In the genomic region with DNA sequence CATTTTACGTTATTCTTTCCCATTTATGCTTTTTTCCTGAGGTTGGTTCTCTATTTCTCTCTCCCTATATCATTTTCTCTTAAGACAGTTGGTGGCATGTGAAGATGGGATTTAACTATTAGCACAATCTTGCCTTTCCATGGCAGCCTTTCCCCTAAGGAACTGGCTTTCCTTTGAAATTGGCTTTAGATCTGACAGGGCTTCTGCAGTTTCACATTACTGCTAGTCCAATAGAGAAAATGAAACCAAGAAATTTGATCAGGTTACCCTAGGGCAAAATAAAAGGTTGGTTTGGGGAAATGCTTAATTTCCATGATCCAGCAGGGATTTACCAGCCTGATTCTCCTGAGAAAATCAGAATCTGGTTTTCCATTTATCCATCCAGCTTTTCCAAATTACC, we compare ENCODE assay signal across 11 cellular contexts. TPM values are rescaled to one million over a fixed set of nuclear protein-coding genes. Genes with fewer than 3 reads are reported as not detected.
DNase-seq lines count a peak whose midpoint lies in the region; ATAC-seq, FAIRE-seq and TF ChIP-seq lines count a peak whose summit lies in the region.
"Had no signal": no experiment of that assay in that cellular context is flagged by ENCODE, and none has a peak within 500 bp of the region (broad histone marks: within the 10 kb centered on the region; RNA-seq: fewer than 3 reads in every experiment).

No MANE protein-coding gene starts in this region.

- DNase-seq in frontal cortex (ENCODE audit: low spot score in 2 of 2) (no peak), KBM-7 (no peak), psoas muscle (no peak)
- no peak for DNase-seq in activated CD8-positive, alpha-beta T cell treated with anti-CD3 and anti-CD28 coated beads, Interleukin-2, amount 10 ng/mL, durations not matched to agents 7 days and 5 days
- DNase-seq: CD4-positive, alpha-beta T cell; esophagus squamous epithelium; nephron progenitor cell had no signal

- H3K4me1 Mint-ChIP-seq in brain = peaks cover 14% of the 10 kb centered on the region
- H3K4me1 Mint-ChIP-seq in activated CD8-positive, alpha-beta T cell treated with anti-CD3 and anti-CD28 coated beads, Interleukin-2, amount 10 ng/mL, durations not matched to agents 7 days and 5 days (ENCODE audit: low read depth) = no peaks in the 10 kb centered on the region

- no peaks in the 10 kb centered on the region for H3K36me3 ChIP-seq in psoas muscle (ENCODE audit: insufficient read depth in 1 of 2, low read depth in 1 of 2)
- H3K36me3 ChIP-seq: esophagus squamous epithelium had no signal

- H3K9me3 Mint-ChIP-seq in brain = peaks cover 0 to 28% (median 0%) of the 10 kb centered on the region in 5 experiments
- no peaks in the 10 kb centered on the region for H3K9me3 Mint-ChIP-seq in activated CD8-positive, alpha-beta T cell treated with anti-CD3 and anti-CD28 coated beads, Interleukin-2, amount 10 ng/mL, durations not matched to agents 7 days and 5 days (ENCODE audit: insufficient read depth)
- H3K9me3 Mint-ChIP-seq: CD4-positive, alpha-beta T cell; nephron progenitor cell had no signal

- FAIRE-seq in frontal cortex (lab: Jason Lieb, UNC) = no peak

- no peaks in the 10 kb centered on the region for H3K9me3 ChIP-seq in psoas muscle
- H3K9me3 ChIP-seq: esophagus squamous epithelium had no signal

- POLR2A ChIA-PET in activated CD8-positive, alpha-beta T cell treated with anti-CD3 and anti-CD28 coated beads, Interleukin-2, amount 10 ng/mL, durations not matched to agents 7 days and 5 days (lab: Charles Lee) = no interaction called here

- no peak overlapping the region for H3K4me3 ChIP-seq in psoas muscle
- H3K4me3 ChIP-seq: esophagus squamous epithelium had no signal

- intact Hi-C loops in psoas muscle (cut with DNase I) = no loop called here

- ATAC-seq in GM18519 (IDR thresholded peaks at IDR 0.05; ENCODE audit: low FRiP score, unreplicated experiment) (peak; percentile 64), GM21526 (IDR thresholded peaks at IDR 0.05; ENCODE audit: low FRiP score, unreplicated experiment) (peak; percentile 61), HG03175 (IDR thresholded peaks at IDR 0.05; ENCODE audit: unreplicated experiment) (peak; percentile 93), psoas muscle (no peak)
- no peak for ATAC-seq in activated CD8-positive, alpha-beta T cell treated with anti-CD3 and anti-CD28 coated beads, Interleukin-2, amount 10 ng/mL, durations not matched to agents 7 days and 5 days

- H3K27me3 Mint-ChIP-seq in brain = peaks cover 4% of the 10 kb centered on the region
- H3K27me3 Mint-ChIP-seq in activated CD8-positive, alpha-beta T cell treated with anti-CD3 and anti-CD28 coated beads, Interleukin-2, amount 10 ng/mL, durations not matched to agents 7 days and 5 days (ENCODE audit: low read depth) = no peaks in the 10 kb centered on the region
- H3K27me3 Mint-ChIP-seq: CD4-positive, alpha-beta T cell had no signal

- peaks cover 4% of the 10 kb centered on the region for H3K4me1 ChIP-seq in psoas muscle
- H3K4me1 ChIP-seq: esophagus squamous epithelium had no signal

- in situ Hi-C loops in KBM-7 (cut with MboI; ENCODE audit: low pct_unique_long_range_greater_than_20kb, low sequenced_read_pairs) = no loop called here

- H3K27me3 ChIP-seq in psoas muscle (ENCODE audit: insufficient read depth in 3 of 3, low read length in 2 of 3) = no peaks in the 10 kb centered on the region
- H3K27me3 ChIP-seq: esophagus squamous epithelium had no signal

- CTCF ChIA-PET in activated CD8-positive, alpha-beta T cell treated with anti-CD3 and anti-CD28 coated beads, Interleukin-2, amount 10 ng/mL, durations not matched to agents 7 days and 5 days (lab: Charles Lee) = no interaction called here

- no peaks in the 10 kb centered on the region for H3K36me3 Mint-ChIP-seq in brain
- no peaks in the 10 kb centered on the region for H3K36me3 Mint-ChIP-seq in activated CD8-positive, alpha-beta T cell treated with anti-CD3 and anti-CD28 coated beads, Interleukin-2, amount 10 ng/mL, durations not matched to agents 7 days and 5 days (ENCODE audit: low read depth)

- H3K4me3 Mint-ChIP-seq in brain = peak overlapping the region in 2 of 5 experiments; percentile 5 to 36
- no peak overlapping the region for H3K4me3 Mint-ChIP-seq in activated CD8-positive, alpha-beta T cell treated with anti-CD3 and anti-CD28 coated beads, Interleukin-2, amount 10 ng/mL, durations not matched to agents 7 days and 5 days
- H3K4me3 Mint-ChIP-seq: CD4-positive, alpha-beta T cell; nephron progenitor cell had no signal

- H3K27ac ChIP-seq in psoas muscle = no peak overlapping the region
- H3K27ac ChIP-seq: esophagus squamous epithelium had no signal

- peak overlapping the region in 3 of 5 experiments; percentile 37 to 46 (median 46) for H3K27ac Mint-ChIP-seq in brain
- H3K27ac Mint-ChIP-seq in activated CD8-positive, alpha-beta T cell treated with anti-CD3 and anti-CD28 coated beads, Interleukin-2, amount 10 ng/mL, durations not matched to agents 7 days and 5 days = no peak overlapping the region
- H3K27ac Mint-ChIP-seq: CD4-positive, alpha-beta T cell; nephron progenitor cell had no signal

- TF ChIP-seq CTCF in brain (conservative IDR thresholded peaks at IDR 0.05) = no peak
- no peak for TF ChIP-seq CTCF in psoas muscle (IDR thresholded peaks at IDR 0.05)

- WGBS in psoas muscle, 3 donors = 17 to 57% (median 21%) methylated on average over 1 of the region's 1 CpG

RNA-seq across cellular contexts. Expression of a gene that starts 22.7 kb away (rescaled TPM):
- 5.4 TPM for polyA plus RNA-seq in brain (ENCODE audit: insufficient read depth, low read depth, low replicate concordance)
- 1,010 TPM for total RNA-seq in frontal cortex
- total RNA-seq in psoas muscle = 1 to 10 TPM in 2 of 4 donors, under 1 TPM in 2; 0.67 to 1.9 (median 1.2) TPM
- polyA plus RNA-seq in psoas muscle = under 1 TPM; 0.43 to 0.49 (median 0.47) TPM
- not detected for total RNA-seq in activated CD8-positive, alpha-beta T cell treated with anti-CD3 and anti-CD28 coated beads, Interleukin-2, amount 10 ng/mL, durations not matched to agents 7 days and 5 days
- total RNA-seq: CD4-positive, alpha-beta T cell had no signal

Comparison
In these comparisons a context has a peak if more than half of its experiments do, and no peak if none do; other contexts are left out.
1. ATAC-seq: peak in GM18519 (single experiment), GM21526 (single experiment) and HG03175 (single experiment); none in psoas muscle (0 of 4) and activated CD8-positive, alpha-beta T cell treated with anti-CD3 and anti-CD28 coated beads, Interleukin-2, amount 10 ng/mL, durations not matched to agents 7 days and 5 days (single experiment).
2. RNA of a gene that starts 22.7 kb away (total RNA-seq): 1,010 TPM in frontal cortex (single experiment); 0.67 to 1.9 TPM in psoas muscle and not detected in activated CD8-positive, alpha-beta T cell treated with anti-CD3 and anti-CD28 coated beads, Interleukin-2, amount 10 ng/mL, durations not matched to agents 7 days and 5 days; every median in the first group is over 100 times any median in the second.